In the genomic region with DNA sequence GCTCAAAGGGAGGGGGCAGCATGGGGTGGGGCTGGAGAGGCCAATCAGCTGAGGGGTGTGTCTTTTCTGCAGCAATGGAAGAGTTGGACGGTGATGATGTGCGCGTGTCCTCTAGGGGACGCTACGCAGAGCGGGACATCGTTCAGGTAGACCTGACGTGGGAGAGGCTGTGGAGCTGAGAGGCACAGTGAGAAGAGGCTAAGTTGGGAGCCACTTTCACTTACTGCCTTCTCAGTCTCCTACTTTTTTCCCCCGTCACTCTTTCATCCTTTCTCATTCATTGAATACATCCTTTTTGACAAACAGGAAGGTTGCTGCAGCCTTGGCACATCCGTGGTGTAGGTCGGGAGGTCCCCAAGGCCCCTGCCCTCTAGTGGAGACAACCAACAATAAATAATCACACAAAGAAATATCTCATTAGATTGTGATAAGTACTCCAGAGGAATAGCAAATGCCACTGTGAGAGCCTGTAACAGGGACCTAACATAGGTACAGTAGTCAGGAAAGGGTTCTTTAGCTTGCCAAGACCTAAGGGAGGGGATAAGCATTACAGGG, we compare ENCODE assay signal across 1 cellular context.
A peak's percentile ranks its signal among the peaks of the same experiment; 100 is the strongest.
TF ChIP-seq lines count a peak whose summit lies in the region.

No MANE protein-coding gene starts in this region.

TF ChIP-seq in GM12878, 131 proteins besides CTCF, POLR2A, EP300 and RAD21:
- TF ChIP-seq CREM (IDR thresholded peaks at IDR 0.05; ENCODE audit: low read depth) (0 out of 2 replicates have a peak, but pooled peaks have one; percentile 23), SMC3 (IDR thresholded peaks at IDR 0.05; ENCODE audit: borderline replicate concordance, low read length) (peak; percentile 37; the same call in 1 of the 2 replicates)
- TF ChIP-seq, protein P1, sequence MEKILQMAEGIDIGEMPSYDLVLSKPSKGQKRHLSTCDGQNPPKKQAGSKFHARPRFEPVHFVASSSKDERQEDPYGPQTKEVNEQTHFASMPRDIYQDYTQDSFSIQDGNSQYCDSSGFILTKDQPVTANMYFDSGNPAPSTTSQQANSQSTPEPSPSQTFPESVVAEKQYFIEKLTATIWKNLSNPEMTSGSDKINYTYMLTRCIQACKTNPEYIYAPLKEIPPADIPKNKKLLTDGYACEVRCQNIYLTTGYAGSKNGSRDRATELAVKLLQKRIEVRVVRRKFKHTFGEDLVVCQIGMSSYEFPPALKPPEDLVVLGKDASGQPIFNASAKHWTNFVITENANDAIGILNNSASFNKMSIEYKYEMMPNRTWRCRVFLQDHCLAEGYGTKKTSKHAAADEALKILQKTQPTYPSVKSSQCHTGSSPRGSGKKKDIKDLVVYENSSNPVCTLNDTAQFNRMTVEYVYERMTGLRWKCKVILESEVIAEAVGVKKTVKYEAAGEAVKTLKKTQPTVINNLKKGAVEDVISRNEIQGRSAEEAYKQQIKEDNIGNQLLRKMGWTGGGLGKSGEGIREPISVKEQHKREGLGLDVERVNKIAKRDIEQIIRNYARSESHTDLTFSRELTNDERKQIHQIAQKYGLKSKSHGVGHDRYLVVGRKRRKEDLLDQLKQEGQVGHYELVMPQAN (conservative IDR thresholded peaks at IDR 0.05), result no peak
